In the genomic region with DNA sequence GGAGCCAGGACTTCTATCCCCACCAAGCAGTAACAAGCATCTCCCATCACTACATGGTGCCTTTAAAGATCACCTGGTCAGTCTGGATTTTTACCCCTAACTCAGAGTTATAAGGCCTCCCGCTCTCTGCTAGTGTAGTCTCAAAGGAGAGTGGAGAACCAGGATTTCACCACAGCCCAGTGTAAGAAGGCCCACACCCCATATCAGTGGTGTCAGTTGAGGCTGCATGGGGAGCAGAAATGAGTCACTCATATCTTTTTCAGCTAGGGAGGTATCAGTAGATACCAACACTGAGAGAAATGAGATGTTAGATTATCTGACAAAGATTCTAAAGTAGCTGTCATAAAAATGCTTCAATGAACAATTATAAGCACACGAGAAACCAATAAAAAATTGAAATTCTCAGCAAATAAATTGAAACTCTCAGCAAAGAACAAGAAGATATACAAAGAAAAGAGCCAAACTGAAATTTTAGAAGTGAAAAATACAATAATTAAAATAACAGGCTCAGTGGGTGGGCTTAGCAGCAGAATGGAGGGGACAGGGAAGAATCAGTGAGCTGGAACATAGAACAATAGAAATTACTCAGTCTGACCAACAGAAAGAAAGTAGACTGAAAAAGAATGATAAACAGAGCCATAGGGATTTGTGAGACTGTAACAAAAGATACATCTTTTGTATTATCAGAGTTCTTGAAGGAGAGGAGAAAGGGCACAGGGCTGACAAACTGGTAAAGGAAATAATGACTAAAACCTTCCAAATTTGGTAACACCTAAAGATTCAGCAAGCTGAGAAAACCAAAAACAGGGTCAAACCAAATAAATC, we compare ENCODE assay signal across 1 cellular context.
TF ChIP-seq lines count a peak whose summit lies in the region.

No MANE protein-coding gene starts in this region.

TF ChIP-seq in K562, 482 proteins besides CTCF, POLR2A, EP300 and RAD21 (continued from another document and continues in another):
- TF ChIP-seq, protein P1, sequence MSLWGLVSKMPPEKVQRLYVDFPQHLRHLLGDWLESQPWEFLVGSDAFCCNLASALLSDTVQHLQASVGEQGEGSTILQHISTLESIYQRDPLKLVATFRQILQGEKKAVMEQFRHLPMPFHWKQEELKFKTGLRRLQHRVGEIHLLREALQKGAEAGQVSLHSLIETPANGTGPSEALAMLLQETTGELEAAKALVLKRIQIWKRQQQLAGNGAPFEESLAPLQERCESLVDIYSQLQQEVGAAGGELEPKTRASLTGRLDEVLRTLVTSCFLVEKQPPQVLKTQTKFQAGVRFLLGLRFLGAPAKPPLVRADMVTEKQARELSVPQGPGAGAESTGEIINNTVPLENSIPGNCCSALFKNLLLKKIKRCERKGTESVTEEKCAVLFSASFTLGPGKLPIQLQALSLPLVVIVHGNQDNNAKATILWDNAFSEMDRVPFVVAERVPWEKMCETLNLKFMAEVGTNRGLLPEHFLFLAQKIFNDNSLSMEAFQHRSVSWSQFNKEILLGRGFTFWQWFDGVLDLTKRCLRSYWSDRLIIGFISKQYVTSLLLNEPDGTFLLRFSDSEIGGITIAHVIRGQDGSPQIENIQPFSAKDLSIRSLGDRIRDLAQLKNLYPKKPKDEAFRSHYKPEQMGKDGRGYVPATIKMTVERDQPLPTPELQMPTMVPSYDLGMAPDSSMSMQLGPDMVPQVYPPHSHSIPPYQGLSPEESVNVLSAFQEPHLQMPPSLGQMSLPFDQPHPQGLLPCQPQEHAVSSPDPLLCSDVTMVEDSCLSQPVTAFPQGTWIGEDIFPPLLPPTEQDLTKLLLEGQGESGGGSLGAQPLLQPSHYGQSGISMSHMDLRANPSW (CRISPR knock-in tag; IDR thresholded peaks at IDR 0.05) = no peak
- TF ChIP-seq, protein P2, sequence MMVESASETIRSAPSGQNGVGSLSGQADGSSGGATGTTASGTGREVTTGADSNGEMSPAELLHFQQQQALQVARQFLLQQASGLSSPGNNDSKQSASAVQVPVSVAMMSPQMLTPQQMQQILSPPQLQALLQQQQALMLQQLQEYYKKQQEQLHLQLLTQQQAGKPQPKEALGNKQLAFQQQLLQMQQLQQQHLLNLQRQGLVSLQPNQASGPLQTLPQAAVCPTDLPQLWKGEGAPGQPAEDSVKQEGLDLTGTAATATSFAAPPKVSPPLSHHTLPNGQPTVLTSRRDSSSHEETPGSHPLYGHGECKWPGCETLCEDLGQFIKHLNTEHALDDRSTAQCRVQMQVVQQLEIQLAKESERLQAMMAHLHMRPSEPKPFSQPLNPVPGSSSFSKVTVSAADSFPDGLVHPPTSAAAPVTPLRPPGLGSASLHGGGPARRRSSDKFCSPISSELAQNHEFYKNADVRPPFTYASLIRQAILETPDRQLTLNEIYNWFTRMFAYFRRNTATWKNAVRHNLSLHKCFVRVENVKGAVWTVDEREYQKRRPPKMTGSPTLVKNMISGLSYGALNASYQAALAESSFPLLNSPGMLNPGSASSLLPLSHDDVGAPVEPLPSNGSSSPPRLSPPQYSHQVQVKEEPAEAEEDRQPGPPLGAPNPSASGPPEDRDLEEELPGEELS (CRISPR knock-in tag; IDR thresholded peaks at IDR 0.05; ENCODE audit: borderline replicate concordance) = no peak
- TF ChIP-seq STAT5B (CRISPR knock-in tag; IDR thresholded peaks at IDR 0.05) (no peak), CREB1 (IDR thresholded peaks at IDR 0.05) (no peak), CREB1 (CRISPR knock-in tag; IDR thresholded peaks at IDR 0.05) (no peak), PHF20 (IDR thresholded peaks at IDR 0.05; ENCODE audit: partially characterized antibody) (no peak), CBX3 (IDR thresholded peaks at IDR 0.05; ENCODE audit: borderline replicate concordance in 1 of 2, low read length in 2 of 2) (no peak), CBFA2T2 (conservative IDR thresholded peaks at IDR 0.05) (peak; percentile 93), HDAC8 (tag; IDR thresholded peaks at IDR 0.05) (no peak), TGIF2 (CRISPR knock-in tag; IDR thresholded peaks at IDR 0.05) (no peak), NFXL1 (CRISPR knock-in tag; IDR thresholded peaks at IDR 0.05) (no peak), ZBED1 (IDR thresholded peaks at IDR 0.05) (0 out of 2 replicates have a peak, but pooled peaks have one; percentile 24), SMARCB1 (IDR thresholded peaks at IDR 0.05; ENCODE audit: insufficient read length, low read depth) (no peak), MEF2D (tag; conservative IDR thresholded peaks at IDR 0.05; ENCODE audit: low read depth) (no peak), L3MBTL2 (IDR thresholded peaks at IDR 0.05) (0 out of 2 replicates have a peak, but pooled peaks have one; percentile 30), ZNF583 (CRISPR knock-in tag; IDR thresholded peaks at IDR 0.05) (no peak), ATF1 (CRISPR knock-in tag; IDR thresholded peaks at IDR 0.05) (no peak), ATF1 (tag; IDR thresholded peaks at IDR 0.05) (no peak), ZNF224 (CRISPR knock-in tag; IDR thresholded peaks at IDR 0.05) (no peak), ZBTB7A (IDR thresholded peaks at IDR 0.05; ENCODE audit: borderline replicate concordance, control insufficient read depth, low read depth, low read length) (no peak), MCM7 (IDR thresholded peaks at IDR 0.05) (no peak), SOX6 (IDR thresholded peaks at IDR 0.05) (peak; percentile 75), SRSF9 (IDR thresholded peaks at IDR 0.05; ENCODE audit: borderline replicate concordance, low read depth, low read length) (no peak), ZFX (CRISPR knock-in tag; IDR thresholded peaks at IDR 0.05) (no peak), CREBBP (IDR thresholded peaks at IDR 0.05; ENCODE audit: low read depth, low read length) (no peak), WHSC1 (IDR thresholded peaks at IDR 0.05; ENCODE audit: low read length) (no peak), ZBTB1 (CRISPR knock-in tag; IDR thresholded peaks at IDR 0.05; ENCODE audit: borderline replicate concordance, low read depth) (no peak), ESRRB (CRISPR knock-in tag; IDR thresholded peaks at IDR 0.05; ENCODE audit: borderline replicate concordance) (no peak)
- TF ChIP-seq, protein P3, sequence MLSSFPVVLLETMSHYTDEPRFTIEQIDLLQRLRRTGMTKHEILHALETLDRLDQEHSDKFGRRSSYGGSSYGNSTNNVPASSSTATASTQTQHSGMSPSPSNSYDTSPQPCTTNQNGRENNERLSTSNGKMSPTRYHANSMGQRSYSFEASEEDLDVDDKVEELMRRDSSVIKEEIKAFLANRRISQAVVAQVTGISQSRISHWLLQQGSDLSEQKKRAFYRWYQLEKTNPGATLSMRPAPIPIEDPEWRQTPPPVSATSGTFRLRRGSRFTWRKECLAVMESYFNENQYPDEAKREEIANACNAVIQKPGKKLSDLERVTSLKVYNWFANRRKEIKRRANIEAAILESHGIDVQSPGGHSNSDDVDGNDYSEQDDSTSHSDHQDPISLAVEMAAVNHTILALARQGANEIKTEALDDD (IDR thresholded peaks at IDR 0.05) = peak; percentile 68
- TF ChIP-seq, protein P4, sequence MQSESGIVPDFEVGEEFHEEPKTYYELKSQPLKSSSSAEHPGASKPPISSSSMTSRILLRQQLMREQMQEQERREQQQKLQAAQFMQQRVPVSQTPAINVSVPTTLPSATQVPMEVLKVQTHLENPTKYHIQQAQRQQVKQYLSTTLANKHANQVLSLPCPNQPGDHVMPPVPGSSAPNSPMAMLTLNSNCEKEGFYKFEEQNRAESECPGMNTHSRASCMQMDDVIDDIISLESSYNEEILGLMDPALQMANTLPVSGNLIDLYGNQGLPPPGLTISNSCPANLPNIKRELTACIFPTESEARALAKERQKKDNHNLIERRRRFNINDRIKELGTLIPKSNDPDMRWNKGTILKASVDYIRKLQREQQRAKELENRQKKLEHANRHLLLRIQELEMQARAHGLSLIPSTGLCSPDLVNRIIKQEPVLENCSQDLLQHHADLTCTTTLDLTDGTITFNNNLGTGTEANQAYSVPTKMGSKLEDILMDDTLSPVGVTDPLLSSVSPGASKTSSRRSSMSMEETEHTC (IDR thresholded peaks at IDR 0.05) = 0 out of 2 replicates have a peak, but pooled peaks have one; percentile 44
- TF ChIP-seq, protein P5, sequence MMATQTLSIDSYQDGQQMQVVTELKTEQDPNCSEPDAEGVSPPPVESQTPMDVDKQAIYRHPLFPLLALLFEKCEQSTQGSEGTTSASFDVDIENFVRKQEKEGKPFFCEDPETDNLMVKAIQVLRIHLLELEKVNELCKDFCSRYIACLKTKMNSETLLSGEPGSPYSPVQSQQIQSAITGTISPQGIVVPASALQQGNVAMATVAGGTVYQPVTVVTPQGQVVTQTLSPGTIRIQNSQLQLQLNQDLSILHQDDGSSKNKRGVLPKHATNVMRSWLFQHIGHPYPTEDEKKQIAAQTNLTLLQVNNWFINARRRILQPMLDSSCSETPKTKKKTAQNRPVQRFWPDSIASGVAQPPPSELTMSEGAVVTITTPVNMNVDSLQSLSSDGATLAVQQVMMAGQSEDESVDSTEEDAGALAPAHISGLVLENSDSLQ (IDR thresholded peaks at IDR 0.05) = peak; percentile 56
- TF ChIP-seq, protein P6, sequence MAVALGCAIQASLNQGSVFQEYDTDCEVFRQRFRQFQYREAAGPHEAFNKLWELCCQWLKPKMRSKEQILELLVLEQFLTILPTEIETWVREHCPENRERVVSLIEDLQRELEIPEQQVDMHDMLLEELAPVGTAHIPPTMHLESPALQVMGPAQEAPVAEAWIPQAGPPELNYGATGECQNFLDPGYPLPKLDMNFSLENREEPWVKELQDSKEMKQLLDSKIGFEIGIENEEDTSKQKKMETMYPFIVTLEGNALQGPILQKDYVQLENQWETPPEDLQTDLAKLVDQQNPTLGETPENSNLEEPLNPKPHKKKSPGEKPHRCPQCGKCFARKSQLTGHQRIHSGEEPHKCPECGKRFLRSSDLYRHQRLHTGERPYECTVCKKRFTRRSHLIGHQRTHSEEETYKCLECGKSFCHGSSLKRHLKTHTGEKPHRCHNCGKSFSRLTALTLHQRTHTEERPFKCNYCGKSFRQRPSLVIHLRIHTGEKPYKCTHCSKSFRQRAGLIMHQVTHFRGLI (CRISPR knock-in tag; IDR thresholded peaks at IDR 0.05) = no peak
- TF ChIP-seq, protein P7, sequence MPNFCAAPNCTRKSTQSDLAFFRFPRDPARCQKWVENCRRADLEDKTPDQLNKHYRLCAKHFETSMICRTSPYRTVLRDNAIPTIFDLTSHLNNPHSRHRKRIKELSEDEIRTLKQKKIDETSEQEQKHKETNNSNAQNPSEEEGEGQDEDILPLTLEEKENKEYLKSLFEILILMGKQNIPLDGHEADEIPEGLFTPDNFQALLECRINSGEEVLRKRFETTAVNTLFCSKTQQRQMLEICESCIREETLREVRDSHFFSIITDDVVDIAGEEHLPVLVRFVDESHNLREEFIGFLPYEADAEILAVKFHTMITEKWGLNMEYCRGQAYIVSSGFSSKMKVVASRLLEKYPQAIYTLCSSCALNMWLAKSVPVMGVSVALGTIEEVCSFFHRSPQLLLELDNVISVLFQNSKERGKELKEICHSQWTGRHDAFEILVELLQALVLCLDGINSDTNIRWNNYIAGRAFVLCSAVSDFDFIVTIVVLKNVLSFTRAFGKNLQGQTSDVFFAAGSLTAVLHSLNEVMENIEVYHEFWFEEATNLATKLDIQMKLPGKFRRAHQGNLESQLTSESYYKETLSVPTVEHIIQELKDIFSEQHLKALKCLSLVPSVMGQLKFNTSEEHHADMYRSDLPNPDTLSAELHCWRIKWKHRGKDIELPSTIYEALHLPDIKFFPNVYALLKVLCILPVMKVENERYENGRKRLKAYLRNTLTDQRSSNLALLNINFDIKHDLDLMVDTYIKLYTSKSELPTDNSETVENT (CRISPR knock-in tag; IDR thresholded peaks at IDR 0.05) = no peak
- TF ChIP-seq, protein P8, sequence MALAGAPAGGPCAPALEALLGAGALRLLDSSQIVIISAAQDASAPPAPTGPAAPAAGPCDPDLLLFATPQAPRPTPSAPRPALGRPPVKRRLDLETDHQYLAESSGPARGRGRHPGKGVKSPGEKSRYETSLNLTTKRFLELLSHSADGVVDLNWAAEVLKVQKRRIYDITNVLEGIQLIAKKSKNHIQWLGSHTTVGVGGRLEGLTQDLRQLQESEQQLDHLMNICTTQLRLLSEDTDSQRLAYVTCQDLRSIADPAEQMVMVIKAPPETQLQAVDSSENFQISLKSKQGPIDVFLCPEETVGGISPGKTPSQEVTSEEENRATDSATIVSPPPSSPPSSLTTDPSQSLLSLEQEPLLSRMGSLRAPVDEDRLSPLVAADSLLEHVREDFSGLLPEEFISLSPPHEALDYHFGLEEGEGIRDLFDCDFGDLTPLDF (CRISPR knock-in tag; IDR thresholded peaks at IDR 0.05) = no peak
- TF ChIP-seq, protein P9, sequence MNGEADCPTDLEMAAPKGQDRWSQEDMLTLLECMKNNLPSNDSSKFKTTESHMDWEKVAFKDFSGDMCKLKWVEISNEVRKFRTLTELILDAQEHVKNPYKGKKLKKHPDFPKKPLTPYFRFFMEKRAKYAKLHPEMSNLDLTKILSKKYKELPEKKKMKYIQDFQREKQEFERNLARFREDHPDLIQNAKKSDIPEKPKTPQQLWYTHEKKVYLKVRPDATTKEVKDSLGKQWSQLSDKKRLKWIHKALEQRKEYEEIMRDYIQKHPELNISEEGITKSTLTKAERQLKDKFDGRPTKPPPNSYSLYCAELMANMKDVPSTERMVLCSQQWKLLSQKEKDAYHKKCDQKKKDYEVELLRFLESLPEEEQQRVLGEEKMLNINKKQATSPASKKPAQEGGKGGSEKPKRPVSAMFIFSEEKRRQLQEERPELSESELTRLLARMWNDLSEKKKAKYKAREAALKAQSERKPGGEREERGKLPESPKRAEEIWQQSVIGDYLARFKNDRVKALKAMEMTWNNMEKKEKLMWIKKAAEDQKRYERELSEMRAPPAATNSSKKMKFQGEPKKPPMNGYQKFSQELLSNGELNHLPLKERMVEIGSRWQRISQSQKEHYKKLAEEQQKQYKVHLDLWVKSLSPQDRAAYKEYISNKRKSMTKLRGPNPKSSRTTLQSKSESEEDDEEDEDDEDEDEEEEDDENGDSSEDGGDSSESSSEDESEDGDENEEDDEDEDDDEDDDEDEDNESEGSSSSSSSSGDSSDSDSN (IDR thresholded peaks at IDR 0.05; ENCODE audit: borderline replicate concordance in 1 of 2, low read depth in 2 of 2, low read length in 2 of 2) = 0 out of 4 replicates have a peak, but pooled peaks of 1 of the 2 experiments have one; percentile 40
